Comparison of ENCODE assay signal across 10 cellular contexts in the genomic region with DNA sequence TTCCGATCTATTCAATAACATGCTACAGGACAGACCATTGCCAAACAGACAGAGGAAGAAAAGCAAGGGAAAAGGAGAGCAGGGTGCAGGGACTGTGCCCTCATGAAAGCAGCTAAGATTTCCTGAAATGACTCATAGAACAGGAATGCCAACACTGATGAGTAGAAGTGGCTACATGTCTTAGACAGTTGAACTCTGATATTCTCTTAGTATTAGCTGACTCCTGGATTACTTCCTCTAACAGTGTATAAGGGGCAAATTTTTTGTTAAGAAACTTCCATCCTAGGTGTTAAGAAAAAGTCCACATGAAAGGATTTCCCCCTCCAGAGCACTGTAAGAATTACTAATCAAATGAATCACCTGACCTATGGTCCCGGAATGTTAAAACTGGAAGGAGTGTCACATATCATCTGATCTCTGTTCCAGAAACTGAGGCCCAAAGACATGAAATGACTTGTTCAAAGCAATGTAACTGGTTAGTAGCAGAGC.
DNase-seq lines count a peak whose midpoint lies in the region; ATAC-seq, FAIRE-seq and TF ChIP-seq lines count a peak whose summit lies in the region.
"Had no signal": no experiment of that assay in that cellular context is flagged by ENCODE, and none has a peak within 500 bp of the region (broad histone marks: within the 10 kb centered on the region; RNA-seq: fewer than 3 reads in every experiment).

No MANE protein-coding gene starts in this region.

- H3K4me1 ChIP-seq in upper lobe of left lung, result peaks cover 0 to 2% (median 0%) of the 10 kb centered on the region in 4 donors

- ATAC-seq in left ventricle myocardium superior (peak; percentile 75), upper lobe of left lung (ENCODE audit: low FRiP score in 2 of 2) (peak; percentile 51 to 55), GM21717 (IDR thresholded peaks at IDR 0.05; ENCODE audit: unreplicated experiment) (no peak)

- no peak for TF ChIP-seq POLR2A in upper lobe of left lung (IDR thresholded peaks at IDR 0.05)

- no peak for TF ChIP-seq EP300 in upper lobe of left lung (IDR thresholded peaks at IDR 0.05)

- no peak for TF ChIP-seq CTCF in upper lobe of left lung (IDR thresholded peaks at IDR 0.05)
- TF ChIP-seq CTCF in D721Med (IDR thresholded peaks at IDR 0.05; ENCODE audit: insufficient read depth, missing control alignments), result no peak

- intact Hi-C loops in left ventricle myocardium superior (cut with micrococcal nuclease), result no loop called here

- DNase-seq in SIG-M5 treated with dmso at 0.1 percent for 504 hours (lab: John Stamatoyannopoulos, UW; ENCODE audit: unreplicated experiment) (peak; percentile 2), SIG-M5 (lab: John Stamatoyannopoulos, UW) (no peak), astrocyte of the hippocampus (ENCODE audit: low read depth, low spot score) (peak; percentile 76), left ventricle myocardium superior (no peak), upper lobe of left lung (no peak), D721Med (ENCODE audit: insufficient read length, low spot score) (no peak), SK-N-DZ (ENCODE audit: low spot score) (no peak)
- DNase-seq: 8988T, NCI-H1436 treated with DMSO at 0.1 percent for 48 hours had no signal

- H3K27ac ChIP-seq in upper lobe of left lung, result no peak overlapping the region

- WGBS in upper lobe of left lung, 2 donors, result 78 to 82% methylated on average over 2 of the region's 2 CpGs

- no peak overlapping the region for H3K4me3 ChIP-seq in upper lobe of left lung

- no peaks in the 10 kb centered on the region for H3K27me3 ChIP-seq in upper lobe of left lung

- no peak for FAIRE-seq in D721Med (lab: Jason Lieb, UNC)

- H3K9me3 ChIP-seq in upper lobe of left lung, result no peaks in the 10 kb centered on the region

- no peaks in the 10 kb centered on the region for H3K36me3 ChIP-seq in upper lobe of left lung

Comparison
In these comparisons a context has a peak if more than half of its experiments do, and no peak if none do; other contexts are left out.
1. DNase-seq: peak in SIG-M5 treated with dmso at 0.1 percent for 504 hours (single experiment) and astrocyte of the hippocampus (single experiment); none in SIG-M5 (single experiment), left ventricle myocardium superior (single experiment), upper lobe of left lung (0 of 2), D721Med (single experiment) and SK-N-DZ (single experiment).